In genomic region chr1:219555031-219555667, GRCh38 we compare ENCODE assay signal across 11 cellular contexts. TPM values are rescaled to one million over a fixed set of nuclear protein-coding genes. Genes with fewer than 3 reads are reported as not detected.
DNase-seq lines count a peak whose midpoint lies in the region; ATAC-seq and TF ChIP-seq lines count a peak whose summit lies in the region.
"Had no signal": no experiment of that assay in that cellular context is flagged by ENCODE, and none has a peak within 500 bp of the region (broad histone marks: within the 10 kb centered on the region; RNA-seq: fewer than 3 reads in every experiment).

No MANE protein-coding gene starts in this region.

- H3K27ac ChIP-seq in VCaP, result peak overlapping the region; percentile 65
- peak overlapping the region; percentile 33 for H3K27ac ChIP-seq in temporal lobe (ENCODE audit: low read depth, low read length)
- H3K27ac ChIP-seq: skin epidermis had no signal

- in situ Hi-C loops in KBM-7 (cut with MboI; ENCODE audit: low pct_unique_long_range_greater_than_20kb, low sequenced_read_pairs), result no loop called here

- no peak for ATAC-seq in GM18907 (IDR thresholded peaks at IDR 0.05; ENCODE audit: unreplicated experiment)
- ATAC-seq: left colon had no signal

- DNase-seq in NCI-H2081 (lab: John Stamatoyannopoulos, UW), result peak; percentile 35 to 61
- no peak for DNase-seq in NCI-H2081 treated with DMSO at 0.1 percent for 48 hours (lab: John Stamatoyannopoulos, UW)
- DNase-seq in iPS DF 19.7 (ENCODE audit: low read depth, low spot score), result peak; percentile 60
- DNase-seq in KBM-7, result no peak
- no peak for DNase-seq in occipital lobe (lab: John Stamatoyannopoulos, UW)
- DNase-seq: activated CD4-positive, alpha-beta memory T cell treated with anti-CD3 and anti-CD28 coated beads, Interleukin-2, amount 10 ng/mL, durations not matched to agents 7 days and 5 days; left colon had no signal

- no peak for TF ChIP-seq CTCF in VCaP (conservative IDR thresholded peaks at IDR 0.05)

RNA-seq across cellular contexts. Expression of gene ZC3H11B, which starts 57.8 kb away (rescaled TPM):
- total RNA-seq in temporal lobe (not detected), occipital lobe (0.16 TPM)
- total RNA-seq: left colon had no signal

Comparison
In these comparisons a context has a peak if more than half of its experiments do, and no peak if none do; other contexts are left out.
1. DNase-seq: peak in NCI-H2081 (2 of 2) and iPS DF 19.7 (single experiment); none in NCI-H2081 treated with DMSO at 0.1 percent for 48 hours (single experiment), KBM-7 (single experiment) and occipital lobe (single experiment).